17 cellular contexts compared by ENCODE assay signal in the genomic region with DNA sequence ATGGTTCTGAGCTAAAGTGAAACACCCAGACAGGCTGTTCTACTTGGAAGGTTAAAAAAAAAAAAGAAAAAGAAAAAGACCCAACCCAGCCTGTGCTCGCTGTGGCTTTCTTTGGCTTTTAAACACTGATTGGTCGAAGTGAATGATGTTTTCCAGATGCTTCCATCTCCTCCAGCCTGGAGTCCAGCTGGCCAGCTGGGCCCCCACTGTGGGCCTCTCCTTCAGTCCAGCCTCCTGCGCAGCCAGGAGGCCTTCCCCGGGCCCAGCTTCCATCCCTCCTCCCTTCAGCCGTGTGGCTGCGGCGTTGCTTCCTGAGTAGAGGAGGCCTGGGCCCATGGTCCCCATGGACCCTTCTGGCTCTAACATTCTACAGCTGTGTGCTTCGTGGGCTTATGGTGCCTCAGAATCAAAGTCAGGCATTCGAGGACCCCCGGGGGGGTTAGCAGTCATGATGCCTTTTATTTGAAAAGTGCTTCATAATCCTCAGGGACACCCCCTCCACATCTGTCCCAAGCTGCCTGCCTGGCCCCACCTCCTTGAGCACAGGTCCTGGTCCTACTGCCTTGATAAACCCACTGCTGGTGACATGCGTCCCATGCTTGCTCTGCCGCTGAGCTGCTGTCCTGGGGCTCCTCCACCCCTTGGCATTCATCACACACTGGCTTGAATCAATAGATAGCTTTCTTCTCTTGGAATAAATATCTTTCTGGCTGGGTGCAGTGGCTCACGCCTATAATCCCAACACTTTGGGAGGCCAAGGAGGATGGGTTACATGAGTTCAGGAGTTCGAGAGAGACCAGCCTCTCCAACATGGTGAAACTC. TPM values are rescaled to one million over a fixed set of nuclear protein-coding genes. Genes with fewer than 3 reads are reported as not detected.
DNase-seq lines count a peak whose midpoint lies in the region; ATAC-seq, FAIRE-seq and TF ChIP-seq lines count a peak whose summit lies in the region.
"Had no signal": no experiment of that assay in that cellular context is flagged by ENCODE, and none has a peak within 500 bp of the region (broad histone marks: within the 10 kb centered on the region; RNA-seq: fewer than 3 reads in every experiment).

No MANE protein-coding gene starts in this region.

- H3K4me1 ChIP-seq in liver (ENCODE audit: control insufficient read depth in 4 of 4, insufficient read depth in 4 of 4, low read length in 3 of 4) (no peaks in the 10 kb centered on the region), HepG2 (ENCODE audit: insufficient read depth, low read length) (peaks cover 9% of the 10 kb centered on the region; the same call in 1 of the 2 replicates), heart left ventricle (peaks cover 0 to 19% (median 4%) of the 10 kb centered on the region in 12 donors), pancreas (no peaks in the 10 kb centered on the region)
- H3K4me1 ChIP-seq: A549 had no signal

- no peak overlapping the region for H3K4me3 ChIP-seq in liver (ENCODE audit: low read depth in 1 of 3, low read length in 3 of 3)
- no peak overlapping the region for H3K4me3 ChIP-seq in HepG2 (replicated peaks in 1 of 3; ENCODE audit: insufficient read depth in 1 of 3, low read depth in 2 of 3, low read length in 3 of 3)
- no peak overlapping the region for H3K4me3 ChIP-seq in heart left ventricle
- H3K4me3 ChIP-seq in pancreas: no peak overlapping the region
- H3K4me3 ChIP-seq: A549, MG63 had no signal

- ATAC-seq in HepG2 (no peak), heart left ventricle (peak; percentile 94 to 98 (median 97)), pancreas (peak in 3 of 4 donors; percentile 18 to 72 (median 62)), HG03175 (IDR thresholded peaks at IDR 0.05; ENCODE audit: unreplicated experiment) (no peak), GM21447 (IDR thresholded peaks at IDR 0.05; ENCODE audit: unreplicated experiment) (no peak)
- ATAC-seq: A549 had no signal

- FAIRE-seq in HepG2 (lab: Jason Lieb, UNC) (no peak), pancreas (lab: Jason Lieb, UNC) (no peak)
- FAIRE-seq: A549 had no signal

- 80% methylated on average over 14 of the region's 14 CpGs for WGBS in liver
- 55% methylated on average over 14 of the region's 14 CpGs for WGBS in HepG2 (ENCODE audit: low lambda C conversion rate)
- 54 to 62% (median 61%) methylated on average over 13 to 14 of the region's 14 CpGs for WGBS in heart left ventricle, 4 donors
- 72 to 86% methylated on average over 14 of the region's 14 CpGs for WGBS in pancreas, 2 donors

- H4K20me1 ChIP-seq in HepG2 (ENCODE audit: insufficient read depth, low read length): no peaks in the 10 kb centered on the region

- no peak for TF ChIP-seq EP300 in HepG2 (IDR thresholded peaks at IDR 0.05; ENCODE audit: low read depth in 2 of 2, low read length in 2 of 2)
- no peak for TF ChIP-seq EP300 in HepG2 (CRISPR knock-in tag; IDR thresholded peaks at IDR 0.05; ENCODE audit: borderline replicate concordance)

- BruUV-seq in HepG2 (replicated peaks; lab: Mats Ljungman, UMichigan): no TSS peak

- no peaks in the 10 kb centered on the region for H3K79me2 ChIP-seq in HepG2 (ENCODE audit: insufficient read depth, low read length)

- CTCF ChIA-PET in HepG2 (lab: Yijun Ruan, JAX; ENCODE audit: low intra/inter-chr PET ratio, low total read pairs): no interaction called here

- H3K9ac ChIP-seq in liver (ENCODE audit: low read depth in 1 of 2, low read length in 2 of 2) (no peak overlapping the region), HepG2 (ENCODE audit: insufficient read depth, low read depth, low read length) (no peak overlapping the region)

- H3K27ac ChIP-seq in liver (ENCODE audit: low read depth in 1 of 2, low read length in 2 of 2) (no peak overlapping the region), HepG2 (ENCODE audit: extremely low read length, insufficient read depth, low read length) (no peak overlapping the region), heart left ventricle (peak overlapping the region in 10 of 12 donors; percentile 16 to 82 (median 62)), pancreas (no peak overlapping the region)
- H3K27ac ChIP-seq: A549 had no signal

- H3K27me3 ChIP-seq in liver (ENCODE audit: control insufficient read depth in 4 of 4, insufficient read depth in 4 of 4, low read length in 3 of 4) (no peaks in the 10 kb centered on the region), HepG2 (ENCODE audit: control insufficient read depth in 1 of 2, insufficient read depth in 2 of 2, low read length in 2 of 2) (peaks cover 1 to 6% of the 10 kb centered on the region in 2 experiments; a peak in 2 of 5 replicates), heart left ventricle (peaks cover 0 to 2% (median 0%) of the 10 kb centered on the region in 9 donors), pancreas (no peaks in the 10 kb centered on the region)
- H3K27me3 ChIP-seq: MG63 had no signal

- TF ChIP-seq CTCF in liver (IDR thresholded peaks at IDR 0.05; ENCODE audit: low read depth, low read length, missing input control) (no peak), HepG2 (CRISPR knock-in tag; IDR thresholded peaks at IDR 0.05) (no peak), heart left ventricle (IDR thresholded peaks at IDR 0.05) (no peak), pancreas (IDR thresholded peaks at IDR 0.05) (no peak)

- in situ Hi-C loops in HepG2 (cut with HindIII; ENCODE audit: extremely low pct_ligation_motif_present, low pct_unique_long_range_greater_than_20kb): no loop called here

- intact Hi-C loops in HepG2 (cut with micrococcal nuclease; ENCODE audit: unreplicated experiment): no loop called here
- intact Hi-C loops in heart left ventricle (cut with DNase I): loop anchor here in 1 of 10 donors (1.0 kb wide), 1 partner anchor 21 kb away; no protein-coding TSS in a partner anchor
- intact Hi-C loops in pancreas (cut with DNase I): no loop called here

- TF ChIP-seq POLR2A in HepG2 (IDR thresholded peaks at IDR 0.05; ENCODE audit: insufficient read depth in 1 of 2, low read depth in 2 of 2, low read length in 2 of 2) (no peak), heart left ventricle (IDR thresholded peaks at IDR 0.05) (no peak)

- no peak overlapping the region for H2AFZ ChIP-seq in HepG2 (ENCODE audit: low read length)

- H3K36me3 ChIP-seq in liver (ENCODE audit: control insufficient read depth in 4 of 4, insufficient read depth in 3 of 4, low read depth in 1 of 4, low read length in 3 of 4) (no peaks in the 10 kb centered on the region), HepG2 (replicated peaks in 1 of 2; ENCODE audit: control insufficient read depth in 1 of 2, insufficient read depth in 2 of 2, low read length in 2 of 2) (no peaks in the 10 kb centered on the region), heart left ventricle (no peaks in the 10 kb centered on the region), pancreas (no peaks in the 10 kb centered on the region)
- H3K36me3 ChIP-seq: MG63 had no signal

- POLR2A ChIA-PET in HepG2 (lab: Yijun Ruan, JAX): no interaction called here

- H3K4me2 ChIP-seq in HepG2 (ENCODE audit: low read depth, low read length): no peak overlapping the region
- H3K4me2 ChIP-seq: A549 had no signal

- TF ChIP-seq RAD21 in liver (IDR thresholded peaks at IDR 0.05) (no peak), HepG2 (CRISPR knock-in tag; IDR thresholded peaks at IDR 0.05) (no peak)

- H3K9me3 ChIP-seq in liver (ENCODE audit: control insufficient read depth in 4 of 4, low read length in 3 of 4): no peaks in the 10 kb centered on the region
- no peaks in the 10 kb centered on the region for H3K9me3 ChIP-seq in HepG2 (ENCODE audit: low read length)
- H3K9me3 ChIP-seq in heart left ventricle: peaks cover 0 to 6% (median 0%) of the 10 kb centered on the region in 12 donors
- no peaks in the 10 kb centered on the region for H3K9me3 ChIP-seq in pancreas
- H3K9me3 ChIP-seq: A549, MG63 had no signal

- DNase-seq in HepG2 (ENCODE audit: low spot score) (no peak), heart left ventricle (peak; percentile 76 to 91 (median 80)), pancreas (peak in 1 of 6 donors; percentile 17), RPMI8226 (no peak), DMS53 treated with DMSO at 0.1 percent for 48 hours (lab: John Stamatoyannopoulos, UW; ENCODE audit: unreplicated experiment) (no peak)
- DNase-seq: activated CD4-positive, alpha-beta memory T cell treated with anti-CD3 and anti-CD28 coated beads, Interleukin-2, amount 10 ng/mL, durations not matched to agents 7 days and 5 days; activated naive CD4-positive, alpha-beta T cell; DMS153; MG63; NCI-H226; OCI-M1 had no signal

RNA-seq across cellular contexts. Expression of a gene that starts 42.2 kb away (rescaled TPM):
- total RNA-seq in liver (1 to 10 TPM; 4.3 to 8.3 TPM), HepG2 (2016; rRNA removed; fragmentation: Illumina TruSeq; extraction: Trizol) (21.6 and 37.3 TPM in 2 replicates), heart left ventricle (100 to 1,000 TPM in 1 of 9 donors, 10 to 100 TPM in 8; 30.0 to 239 (median 50.3) TPM), pancreas (100 to 1,000 TPM in 1 of 6 donors, 10 to 100 TPM in 5; 12.0 to 114 (median 44.5) TPM)
- polyA plus RNA-seq in liver (1 to 10 TPM; 2.2 to 9.3 TPM), HepG2 (2011; rRNA removed) (103 and 108 TPM in 2 replicates), heart left ventricle (10 to 100 TPM; 22.4 to 36.8 TPM), pancreas (10 to 100 TPM; 12.0 to 14.8 TPM)
- 8.8 and 10.2 TPM in 2 replicates for total RNA-seq in HepG2 (2016; cell fraction: cytosol; rRNA removed; fragmentation: Illumina TruSeq; extraction: Trizol; ENCODE audit: low read depth)
- 17.3 and 38.6 TPM in 2 replicates for total RNA-seq in HepG2 (2016; cell fraction: insoluble cytoplasmic fraction; rRNA removed; fragmentation: Illumina TruSeq; extraction: Trizol)
- total RNA-seq in HepG2 (2016; cell fraction: membrane; rRNA removed; fragmentation: Illumina TruSeq; extraction: Trizol): 18.8 and 20.1 TPM in 2 replicates
- 59.3 and 79.5 TPM in 2 replicates for total RNA-seq in HepG2 (2016; cell fraction: nucleus; rRNA removed; fragmentation: Illumina TruSeq; extraction: Trizol)
- polyA plus RNA-seq in HepG2 (2011; cell fraction: cytosol; rRNA removed): 113 and 152 TPM in 2 replicates
- polyA plus RNA-seq in HepG2 (2011; cell fraction: nucleus; rRNA removed): 98.0 and 115 TPM in 2 replicates
- 98.1 and 136 TPM in 2 replicates for polyA plus RNA-seq in HepG2 (2012)
- polyA plus RNA-seq in HepG2 (2016; cell fraction: cytosol; fragmentation: Illumina TruSeq; extraction: Trizol; ENCODE audit: low read depth): 21.8 and 25.0 TPM in 2 replicates
- polyA plus RNA-seq in HepG2 (2016; cell fraction: insoluble cytoplasmic fraction; fragmentation: Illumina TruSeq; extraction: Trizol; ENCODE audit: low read depth): 38.9 and 51.0 TPM in 2 replicates
- polyA plus RNA-seq in HepG2 (2016; cell fraction: membrane; fragmentation: Illumina TruSeq; extraction: Trizol; ENCODE audit: low read depth): 28.4 and 31.5 TPM in 2 replicates
- polyA plus RNA-seq in HepG2 (2016; cell fraction: nucleus; fragmentation: Illumina TruSeq; extraction: Trizol; ENCODE audit: insufficient read depth, low read depth): 173 and 175 TPM in 2 replicates
- polyA minus RNA-seq in HepG2 (2011; rRNA and poly(A)+ RNA removed; ENCODE audit: low replicate concordance): 21.3 and 128 TPM in 2 replicates
- 68.7 and 81.8 TPM in 2 replicates for polyA minus RNA-seq in HepG2 (2011; cell fraction: cytosol; rRNA and poly(A)+ RNA removed)
- polyA minus RNA-seq in HepG2 (2011; cell fraction: nucleus; rRNA and poly(A)+ RNA removed): 30.7 and 34.8 TPM in 2 replicates
- total RNA-seq: activated CD4-positive, alpha-beta memory T cell treated with anti-CD3 and anti-CD28 coated beads, Interleukin-2, amount 10 ng/mL, durations not matched to agents 7 days and 5 days; T-helper 2 cell treated with Interferon-gamma antibody and Interleukin-4, amounts not matched to agents 100 ng/mL and 5 ng/mL, for 36 hours had no signal

RNA-seq across cellular contexts. Expression of a gene that starts 47.0 kb away (rescaled TPM):
- total RNA-seq in liver (1 to 10 TPM in 1 of 2 donors, not detected in 1; 1.5 TPM), HepG2 (2016; rRNA removed; fragmentation: Illumina TruSeq; extraction: Trizol) (0.55 and 0.81 TPM in 2 replicates), heart left ventricle (1 to 10 TPM in 1 of 9 donors, not detected in 8; 1.0 TPM), pancreas (1 to 10 TPM in 1 of 6 donors, under 1 TPM in 4, not detected in 1; 0.12 to 1.7 (median 0.29) TPM)
- polyA plus RNA-seq in liver (under 1 TPM in 1 of 2 donors, not detected in 1; 0.25 TPM), HepG2 (2011; rRNA removed) (not detected in 2 replicates), heart left ventricle (under 1 TPM in 1 of 2 donors, not detected in 1; 0.07 TPM), pancreas (under 1 TPM in 1 of 2 donors, not detected in 1; 0.54 TPM)
- 0.53 TPM in 1 of 2 replicates, not detected in the other for total RNA-seq in HepG2 (2016; cell fraction: cytosol; rRNA removed; fragmentation: Illumina TruSeq; extraction: Trizol; ENCODE audit: low read depth)
- total RNA-seq in HepG2 (2016; cell fraction: insoluble cytoplasmic fraction; rRNA removed; fragmentation: Illumina TruSeq; extraction: Trizol): 0.50 and 0.54 TPM in 2 replicates
- 0.19 and 0.24 TPM in 2 replicates for total RNA-seq in HepG2 (2016; cell fraction: membrane; rRNA removed; fragmentation: Illumina TruSeq; extraction: Trizol)
- 0.97 and 1.2 TPM in 2 replicates for total RNA-seq in HepG2 (2016; cell fraction: nucleus; rRNA removed; fragmentation: Illumina TruSeq; extraction: Trizol)
- 0.08 TPM in 1 of 2 replicates, not detected in the other for polyA plus RNA-seq in HepG2 (2011; cell fraction: cytosol; rRNA removed)
- polyA plus RNA-seq in HepG2 (2011; cell fraction: nucleus; rRNA removed): 0.19 and 0.39 TPM in 2 replicates
- not detected in 2 replicates for polyA plus RNA-seq in HepG2 (2012)
- polyA plus RNA-seq in HepG2 (2016; cell fraction: cytosol; fragmentation: Illumina TruSeq; extraction: Trizol; ENCODE audit: low read depth): 0.24 TPM in 1 of 2 replicates, not detected in the other
- 0.72 and 0.81 TPM in 2 replicates for polyA plus RNA-seq in HepG2 (2016; cell fraction: insoluble cytoplasmic fraction; fragmentation: Illumina TruSeq; extraction: Trizol; ENCODE audit: low read depth)
- polyA plus RNA-seq in HepG2 (2016; cell fraction: membrane; fragmentation: Illumina TruSeq; extraction: Trizol; ENCODE audit: low read depth): 0.16 and 0.27 TPM in 2 replicates
- 0.76 and 2.4 TPM in 2 replicates for polyA plus RNA-seq in HepG2 (2016; cell fraction: nucleus; fragmentation: Illumina TruSeq; extraction: Trizol; ENCODE audit: insufficient read depth, low read depth)
- 0.28 and 1.9 TPM in 2 replicates for polyA minus RNA-seq in HepG2 (2011; rRNA and poly(A)+ RNA removed; ENCODE audit: low replicate concordance)
- polyA minus RNA-seq in HepG2 (2011; cell fraction: cytosol; rRNA and poly(A)+ RNA removed): 0.44 TPM in 1 of 2 replicates, not detected in the other
- polyA minus RNA-seq in HepG2 (2011; cell fraction: nucleus; rRNA and poly(A)+ RNA removed): 0.52 and 0.75 TPM in 2 replicates
- total RNA-seq: subcutaneous adipose tissue had no signal

RNA-seq across cellular contexts. Expression of a gene that starts 47.1 kb away (rescaled TPM):
- under 1 TPM in 1 of 2 donors, not detected in 1; 0.05 TPM for total RNA-seq in liver
- polyA plus RNA-seq in liver: under 1 TPM in 1 of 2 donors, not detected in 1; 0.02 TPM
- not detected in 2 replicates for total RNA-seq in HepG2 (2016; rRNA removed; fragmentation: Illumina TruSeq; extraction: Trizol)
- not detected in 2 replicates for total RNA-seq in HepG2 (2016; cell fraction: cytosol; rRNA removed; fragmentation: Illumina TruSeq; extraction: Trizol; ENCODE audit: low read depth)
- total RNA-seq in HepG2 (2016; cell fraction: insoluble cytoplasmic fraction; rRNA removed; fragmentation: Illumina TruSeq; extraction: Trizol): not detected in 2 replicates
- total RNA-seq in HepG2 (2016; cell fraction: membrane; rRNA removed; fragmentation: Illumina TruSeq; extraction: Trizol): not detected in 2 replicates
- total RNA-seq in HepG2 (2016; cell fraction: nucleus; rRNA removed; fragmentation: Illumina TruSeq; extraction: Trizol): not detected in 2 replicates
- not detected in 2 replicates for polyA plus RNA-seq in HepG2 (2011; rRNA removed)
- not detected in 2 replicates for polyA plus RNA-seq in HepG2 (2011; cell fraction: cytosol; rRNA removed)
- not detected in 2 replicates for polyA plus RNA-seq in HepG2 (2011; cell fraction: nucleus; rRNA removed)
- 0.04 TPM in 1 of 2 replicates, not detected in the other for polyA plus RNA-seq in HepG2 (2012)
- polyA plus RNA-seq in HepG2 (2016; cell fraction: cytosol; fragmentation: Illumina TruSeq; extraction: Trizol; ENCODE audit: low read depth): not detected in 2 replicates
- polyA plus RNA-seq in HepG2 (2016; cell fraction: insoluble cytoplasmic fraction; fragmentation: Illumina TruSeq; extraction: Trizol; ENCODE audit: low read depth): not detected in 2 replicates
- not detected in 2 replicates for polyA plus RNA-seq in HepG2 (2016; cell fraction: membrane; fragmentation: Illumina TruSeq; extraction: Trizol; ENCODE audit: low read depth)
- polyA plus RNA-seq in HepG2 (2016; cell fraction: nucleus; fragmentation: Illumina TruSeq; extraction: Trizol; ENCODE audit: insufficient read depth, low read depth): not detected in 2 replicates
- not detected in 2 replicates for polyA minus RNA-seq in HepG2 (2011; rRNA and poly(A)+ RNA removed; ENCODE audit: low replicate concordance)
- not detected in 2 replicates for polyA minus RNA-seq in HepG2 (2011; cell fraction: cytosol; rRNA and poly(A)+ RNA removed)
- polyA minus RNA-seq in HepG2 (2011; cell fraction: nucleus; rRNA and poly(A)+ RNA removed): not detected in 2 replicates
- not detected for total RNA-seq in heart left ventricle
- not detected for polyA plus RNA-seq in heart left ventricle
- total RNA-seq in pancreas: under 1 TPM in 1 of 6 donors, not detected in 5; 0.06 TPM
- polyA plus RNA-seq in pancreas: not detected

Comparison
In these comparisons a context has a peak if more than half of its experiments do, and no peak if none do; other contexts are left out.
1. H3K27ac ChIP-seq: peak in heart left ventricle (10 of 12); none in liver (0 of 2), HepG2 (single experiment) and pancreas (0 of 4).
2. ATAC-seq: peak in heart left ventricle (4 of 4) and pancreas (3 of 4); none in HepG2 (single experiment), HG03175 (single experiment) and GM21447 (single experiment).
3. DNase-seq: peak in heart left ventricle (5 of 5); none in HepG2 (single experiment), RPMI8226 (single experiment) and DMS53 treated with DMSO at 0.1 percent for 48 hours (single experiment).